8 cellular contexts compared by ENCODE assay signal in the genomic region with DNA sequence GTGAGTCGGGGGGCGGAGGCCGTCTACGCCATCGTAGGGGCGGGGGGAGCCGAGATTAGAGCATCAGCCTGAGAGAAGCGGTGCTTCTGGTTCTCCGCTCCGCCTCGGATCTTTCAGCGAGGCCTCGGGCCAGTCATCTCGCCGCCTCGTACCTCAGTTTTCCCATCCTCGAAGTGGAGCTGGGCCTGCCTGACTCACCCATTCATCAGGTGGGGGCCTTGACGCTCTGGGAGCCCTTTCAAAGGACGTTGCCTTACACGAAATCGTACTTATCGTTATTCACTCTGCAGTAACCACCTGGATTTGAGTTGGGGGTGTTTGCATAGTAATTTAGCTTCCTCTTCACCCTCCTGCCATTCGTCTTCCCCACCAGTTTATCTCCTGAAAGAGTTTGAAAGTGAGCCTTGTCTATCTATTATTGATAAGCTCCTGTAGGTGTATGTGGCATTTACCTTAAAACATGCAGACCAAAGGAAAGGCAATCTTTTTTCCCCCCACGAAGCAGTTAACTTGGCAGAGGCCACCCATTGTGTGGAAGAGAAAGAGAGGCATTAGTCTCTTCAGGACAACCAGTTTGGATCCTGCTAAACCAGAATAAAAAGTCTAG. TPM values are rescaled to one million over a fixed set of nuclear protein-coding genes. Genes with fewer than 3 reads are reported as not detected.
DNase-seq lines count a peak whose midpoint lies in the region; ATAC-seq and TF ChIP-seq lines count a peak whose summit lies in the region.

No MANE protein-coding gene starts in this region.

- intact Hi-C loops in activated CD8-positive, alpha-beta T cell treated with anti-CD3 and anti-CD28 coated beads for 36 hours (cut with micrococcal nuclease): no loop called here
- intact Hi-C loops in spleen (cut with DNase I; ENCODE audit: low total_unique reads): loop anchor here (5.0 kb wide), 1 partner anchor 43 kb away; no protein-coding TSS in a partner anchor

- peaks cover 34% of the 10 kb centered on the region for H3K36me3 Mint-ChIP-seq in GM23338 (ENCODE audit: low read depth)
- H3K36me3 Mint-ChIP-seq in activated CD8-positive, alpha-beta T cell treated with anti-CD3 and anti-CD28 coated beads for 36 hours (ENCODE audit: low read depth): peaks cover 36% of the 10 kb centered on the region

- no peaks in the 10 kb centered on the region for H3F3A ChIP-seq in GM23338 (replicated peaks; ENCODE audit: low read depth)

- H3K27me3 ChIP-seq in GM23338 (ENCODE audit: insufficient read depth) (no peaks in the 10 kb centered on the region), iPS DF 6.9 (ENCODE audit: control insufficient read depth, insufficient read depth, low read length) (no peaks in the 10 kb centered on the region), spleen (replicated peaks in 1 of 7) (no peaks in the 10 kb centered on the region)

- H3K27me3 Mint-ChIP-seq in GM23338 (ENCODE audit: insufficient read depth, low read depth, poor library complexity): peaks cover 9% of the 10 kb centered on the region
- H3K27me3 Mint-ChIP-seq in activated CD8-positive, alpha-beta T cell treated with anti-CD3 and anti-CD28 coated beads for 36 hours: no peaks in the 10 kb centered on the region

- H3K4me1 ChIP-seq in GM23338 (ENCODE audit: insufficient read depth) (peaks cover 21% of the 10 kb centered on the region), iPS DF 6.9 (ENCODE audit: control insufficient read depth, insufficient read depth, low read length) (no peaks in the 10 kb centered on the region), spleen (peaks cover 39 to 82% (median 69%) of the 10 kb centered on the region in 6 donors)

- H3K9me3 Mint-ChIP-seq in GM23338: no peaks in the 10 kb centered on the region; the same call in 2 of the 3 replicates
- H3K9me3 Mint-ChIP-seq in activated CD8-positive, alpha-beta T cell treated with anti-CD3 and anti-CD28 coated beads for 36 hours: no peaks in the 10 kb centered on the region

- WGBS in iPS DF 6.9 (ENCODE audit: insufficient coverage, insufficient read length): no CpG with 5 or more reads among the region's 24 CpGs
- 0% methylated on average over 12 to 24 of the region's 24 CpGs for WGBS in spleen, 5 donors

- peaks cover 27% of the 10 kb centered on the region for H3K4me1 Mint-ChIP-seq in GM23338
- peaks cover 60% of the 10 kb centered on the region for H3K4me1 Mint-ChIP-seq in activated CD8-positive, alpha-beta T cell treated with anti-CD3 and anti-CD28 coated beads for 36 hours (ENCODE audit: low read depth)

- peak overlapping the region; percentile 97 for H3K4me3 ChIP-seq in GM23338
- peak overlapping the region; percentile 77 for H3K4me3 ChIP-seq in iPS DF 6.9 (ENCODE audit: low read length)
- peak overlapping the region; percentile 60 to 92 (median 85) for H3K4me3 ChIP-seq in spleen

- H3K9me2 ChIP-seq in GM23338 (ENCODE audit: insufficient read depth): no peaks in the 10 kb centered on the region

- H3K9me3 ChIP-seq in iPS DF 6.9 (ENCODE audit: control insufficient read depth, insufficient read depth, low read length): no peaks in the 10 kb centered on the region
- H3K9me3 ChIP-seq in spleen: no peaks in the 10 kb centered on the region

- no peak for TF ChIP-seq POLR2A in spleen (IDR thresholded peaks at IDR 0.05)

- CTCF ChIA-PET in activated CD8-positive, alpha-beta T cell treated with anti-CD3 and anti-CD28 coated beads for 36 hours (lab: Charles Lee): interaction anchor here (1.3 to 7.8 kb wide), 10 partner anchors 10 to 87 kb away, joined by 4 to 292 read pairs (median 12); a partner anchor contains a TSS

- no peak for ATAC-seq in GM23338
- ATAC-seq in activated CD8-positive, alpha-beta T cell treated with anti-CD3 and anti-CD28 coated beads for 36 hours: peak; percentile 0

- H3K4me2 ChIP-seq in GM23338: peak overlapping the region; percentile 92

- DNase-seq in A172 (ENCODE audit: low spot score): peak; percentile 44
- no peak for DNase-seq in GM23338 (ENCODE audit: low spot score)
- no peak for DNase-seq in activated CD8-positive, alpha-beta T cell treated with anti-CD3 and anti-CD28 coated beads for 36 hours
- no peak for DNase-seq in iPS DF 6.9 (ENCODE audit: low read depth, low spot score)
- DNase-seq in spleen: no peak
- no peak for DNase-seq in NCI-H1092 (lab: John Stamatoyannopoulos, UW)
- DNase-seq in NCI-H526 (lab: John Stamatoyannopoulos, UW): no peak
- no peak for DNase-seq in DMS153 (lab: John Stamatoyannopoulos, UW)

- H3K27ac ChIP-seq in GM23338 (ENCODE audit: low read depth) (0 out of 2 replicates have a peak overlapping the region, but pooled peaks have one; percentile 83), iPS DF 6.9 (ENCODE audit: low read length) (no peak overlapping the region), spleen (peak overlapping the region; percentile 91 to 98 (median 98))

- H4K20me1 ChIP-seq in GM23338 (replicated peaks; ENCODE audit: insufficient read depth): peaks cover 38% of the 10 kb centered on the region

- no peak for TF ChIP-seq CTCF in GM23338 (conservative IDR thresholded peaks at IDR 0.05; ENCODE audit: low read depth in 2 of 2)
- no peak for TF ChIP-seq CTCF in activated CD8-positive, alpha-beta T cell treated with anti-CD3 and anti-CD28 coated beads for 36 hours (IDR thresholded peaks at IDR 0.05)
- no peak for TF ChIP-seq CTCF in spleen (IDR thresholded peaks at IDR 0.05 in 8 of 11, conservative IDR thresholded peaks at IDR 0.05 in 3 of 11)

- peak overlapping the region; percentile 100 for H3K27ac Mint-ChIP-seq in GM23338
- H3K27ac Mint-ChIP-seq in activated CD8-positive, alpha-beta T cell treated with anti-CD3 and anti-CD28 coated beads for 36 hours: peak overlapping the region; percentile 100

- peak overlapping the region; percentile 95 for H3K4me3 Mint-ChIP-seq in GM23338
- peak overlapping the region; percentile 89 for H3K4me3 Mint-ChIP-seq in activated CD8-positive, alpha-beta T cell treated with anti-CD3 and anti-CD28 coated beads for 36 hours

- no peak overlapping the region for H2AFZ ChIP-seq in GM23338

- H3K79me2 ChIP-seq in GM23338 (replicated peaks; ENCODE audit: insufficient read depth): peaks cover 56% of the 10 kb centered on the region

- POLR2A ChIA-PET in activated CD8-positive, alpha-beta T cell treated with anti-CD3 and anti-CD28 coated beads for 36 hours (lab: Charles Lee): interaction anchor here (0.6 to 3.9 kb wide), 23 partner anchors 8 to 685 kb away, joined by 3 to 50 read pairs (median 4); a partner anchor contains a TSS

- H3K36me3 ChIP-seq in GM23338 (ENCODE audit: insufficient read depth): no peaks in the 10 kb centered on the region
- H3K36me3 ChIP-seq in iPS DF 6.9 (ENCODE audit: control insufficient read depth, insufficient read depth, low read length): no peaks in the 10 kb centered on the region
- no peaks in the 10 kb centered on the region for H3K36me3 ChIP-seq in spleen

TF ChIP-seq in GM23338, 12 proteins besides CTCF, POLR2A, EP300 and RAD21 (continues in another document):
- no peak for TF ChIP-seq CREB1 (CRISPR knock-in tag; IDR thresholded peaks at IDR 0.05; ENCODE audit: low read depth)

RNA-seq across cellular contexts. Expression of a gene that starts 0.7 kb away (rescaled TPM):
- 20.3 and 31.1 TPM in 2 replicates for total RNA-seq in A172 (2014; rRNA removed; shearing (Covaris generic))
- 109 and 148 TPM in 2 replicates for total RNA-seq in GM23338 (2014; rRNA removed; shearing (Covaris generic))
- 28.2 and 33.8 TPM in 2 replicates for polyA plus RNA-seq in GM23338 (2016; fragmentation: Nextera tagmentation; extraction: Ambion mirVana)
- 100 to 1,000 TPM; 309 to 319 TPM for total RNA-seq in activated CD8-positive, alpha-beta T cell treated with anti-CD3 and anti-CD28 coated beads for 36 hours
- total RNA-seq in spleen: 100 to 1,000 TPM in 5 of 7 donors, 10 to 100 TPM in 2; 78.7 to 184 (median 146) TPM
- polyA plus RNA-seq in spleen: 100 to 1,000 TPM in 1 of 3 donors, 10 to 100 TPM in 2; 55.9 to 113 (median 84.7) TPM

RNA-seq across cellular contexts. Expression of a gene that starts 14.5 kb away (rescaled TPM):
- 0.57 and 1.6 TPM in 2 replicates for total RNA-seq in A172 (2014; rRNA removed; shearing (Covaris generic))
- total RNA-seq in GM23338 (2014; rRNA removed; shearing (Covaris generic)): not detected in 2 replicates
- polyA plus RNA-seq in GM23338 (2016; fragmentation: Nextera tagmentation; extraction: Ambion mirVana) (not detected in 2 replicates), spleen (1 to 10 TPM; 1.1 to 3.5 (median 1.7) TPM)
- total RNA-seq in activated CD8-positive, alpha-beta T cell treated with anti-CD3 and anti-CD28 coated beads for 36 hours: under 1 TPM in 1 of 2 experiments, not detected in 1; 0.41 TPM
- total RNA-seq in spleen: 1 to 10 TPM; 1.5 to 5.9 (median 3.1) TPM

RNA-seq across cellular contexts. Expression of a gene that starts 49.3 kb away (rescaled TPM):
- total RNA-seq in A172 (2014; rRNA removed; shearing (Covaris generic)): not detected in 2 replicates
- 1.6 TPM in 1 of 2 replicates, not detected in the other for total RNA-seq in GM23338 (2014; rRNA removed; shearing (Covaris generic))
- polyA plus RNA-seq in GM23338 (2016; fragmentation: Nextera tagmentation; extraction: Ambion mirVana): 0.37 and 0.74 TPM in 2 replicates
- total RNA-seq in activated CD8-positive, alpha-beta T cell treated with anti-CD3 and anti-CD28 coated beads for 36 hours: not detected
- total RNA-seq in spleen: not detected
- under 1 TPM in 2 of 3 donors, not detected in 1; 0.15 to 0.42 TPM for polyA plus RNA-seq in spleen

RNA-seq across cellular contexts. Expression of a gene that starts 56.9 kb away (rescaled TPM):
- not detected in 2 replicates for total RNA-seq in A172 (2014; rRNA removed; shearing (Covaris generic))
- not detected in 2 replicates for total RNA-seq in GM23338 (2014; rRNA removed; shearing (Covaris generic))
- polyA plus RNA-seq in GM23338 (2016; fragmentation: Nextera tagmentation; extraction: Ambion mirVana): 0.06 TPM in 1 of 2 replicates, not detected in the other
- total RNA-seq in activated CD8-positive, alpha-beta T cell treated with anti-CD3 and anti-CD28 coated beads for 36 hours: under 1 TPM; 0.27 to 0.34 TPM
- total RNA-seq in spleen: not detected
- polyA plus RNA-seq in spleen: under 1 TPM; 0.02 to 0.03 (median 0.02) TPM

RNA-seq across cellular contexts. Expression of a gene that starts 58.7 kb away (rescaled TPM):
- total RNA-seq in A172 (2014; rRNA removed; shearing (Covaris generic)): not detected in 2 replicates
- total RNA-seq in GM23338 (2014; rRNA removed; shearing (Covaris generic)): not detected in 2 replicates
- polyA plus RNA-seq in GM23338 (2016; fragmentation: Nextera tagmentation; extraction: Ambion mirVana) (not detected in 2 replicates), spleen (under 1 TPM; 0.05 to 0.32 (median 0.11) TPM)
- under 1 TPM; 0.38 to 0.70 TPM for total RNA-seq in activated CD8-positive, alpha-beta T cell treated with anti-CD3 and anti-CD28 coated beads for 36 hours
- under 1 TPM; 0.28 to 0.92 (median 0.52) TPM for total RNA-seq in spleen
